8 cellular contexts compared by ENCODE assay signal in genomic region chr17:3636908-3637373, GRCh38. TPM values are rescaled to one million over a fixed set of nuclear protein-coding genes. Genes with fewer than 3 reads are reported as not detected.
DNase-seq lines count a peak whose midpoint lies in the region; ATAC-seq lines count a peak whose summit lies in the region.

No MANE protein-coding gene starts in this region.

- peak overlapping the region; percentile 88; the same call in 1 of the 2 replicates for H3K9ac ChIP-seq in iPS-20b (ENCODE audit: low read depth, low read length)

- peak overlapping the region; percentile 74 for H3K27ac Mint-ChIP-seq in T-helper 1 cell treated with Interleukin-12 subunit alpha and Interleukin-12 subunit beta and Interleukin-4 antibody, amounts not matched to agents 30 μg/mL and 1 μg/mL, for 36 hours
- no peak overlapping the region for H3K27ac Mint-ChIP-seq in activated naive CD8-positive, alpha-beta T cell treated with anti-CD3 and anti-CD28 coated beads for 36 hours

- peaks cover 40% of the 10 kb centered on the region for H3K4me1 Mint-ChIP-seq in T-helper 1 cell treated with Interleukin-12 subunit alpha and Interleukin-12 subunit beta and Interleukin-4 antibody, amounts not matched to agents 30 μg/mL and 1 μg/mL, for 36 hours (ENCODE audit: low read depth)
- H3K4me1 Mint-ChIP-seq in activated naive CD8-positive, alpha-beta T cell treated with anti-CD3 and anti-CD28 coated beads for 36 hours = peaks cover 30% of the 10 kb centered on the region

- H3K9me3 Mint-ChIP-seq in T-helper 1 cell treated with Interleukin-12 subunit alpha and Interleukin-12 subunit beta and Interleukin-4 antibody, amounts not matched to agents 30 μg/mL and 1 μg/mL, for 36 hours = no peaks in the 10 kb centered on the region
- no peaks in the 10 kb centered on the region for H3K9me3 Mint-ChIP-seq in activated naive CD8-positive, alpha-beta T cell treated with anti-CD3 and anti-CD28 coated beads for 36 hours

- H3K27me3 Mint-ChIP-seq in T-helper 1 cell treated with Interleukin-12 subunit alpha and Interleukin-12 subunit beta and Interleukin-4 antibody, amounts not matched to agents 30 μg/mL and 1 μg/mL, for 36 hours (ENCODE audit: low read depth) = no peaks in the 10 kb centered on the region
- no peaks in the 10 kb centered on the region for H3K27me3 Mint-ChIP-seq in activated naive CD8-positive, alpha-beta T cell treated with anti-CD3 and anti-CD28 coated beads for 36 hours

- ATAC-seq in HG03103 (IDR thresholded peaks at IDR 0.05; ENCODE audit: low read depth, unreplicated experiment) = peak; percentile 4

- no peaks in the 10 kb centered on the region for H3K27me3 ChIP-seq in iPS-20b (ENCODE audit: insufficient read depth, low read length)

- H3K36me3 ChIP-seq in iPS-20b (ENCODE audit: insufficient read depth, low read depth, low read length) = peaks cover 19% of the 10 kb centered on the region

- H3K4me3 Mint-ChIP-seq in T-helper 1 cell treated with Interleukin-12 subunit alpha and Interleukin-12 subunit beta and Interleukin-4 antibody, amounts not matched to agents 30 μg/mL and 1 μg/mL, for 36 hours = peak overlapping the region; percentile 98
- peak overlapping the region; percentile 96 for H3K4me3 Mint-ChIP-seq in activated naive CD8-positive, alpha-beta T cell treated with anti-CD3 and anti-CD28 coated beads for 36 hours

- DNase-seq in T-helper 1 cell = no peak
- no peak for DNase-seq in activated naive CD8-positive, alpha-beta T cell treated with anti-CD3 and anti-CD28 coated beads for 36 hours
- DNase-seq in substantia nigra (lab: John Stamatoyannopoulos, UW) = peak in 2 of 49 donors; percentile 43 to 48
- DNase-seq in NCI-H2107 treated with DMSO at 0.1 percent for 48 hours (lab: John Stamatoyannopoulos, UW; ENCODE audit: unreplicated experiment) = no peak
- no peak for DNase-seq in effector CD4-positive, alpha-beta T cell

- H3K9me3 ChIP-seq in iPS-20b (ENCODE audit: insufficient read depth, low read depth, low read length) = no peaks in the 10 kb centered on the region

- H3K4me3 ChIP-seq in iPS-20b (ENCODE audit: low read length) = peak overlapping the region; percentile 90

- H3K36me3 Mint-ChIP-seq in T-helper 1 cell treated with Interleukin-12 subunit alpha and Interleukin-12 subunit beta and Interleukin-4 antibody, amounts not matched to agents 30 μg/mL and 1 μg/mL, for 36 hours (ENCODE audit: low read depth) = peaks cover 13% of the 10 kb centered on the region
- H3K36me3 Mint-ChIP-seq in activated naive CD8-positive, alpha-beta T cell treated with anti-CD3 and anti-CD28 coated beads for 36 hours = peaks cover 6% of the 10 kb centered on the region

- no peak overlapping the region for H3K27ac ChIP-seq in iPS-20b (ENCODE audit: low read length)
- peak overlapping the region; percentile 97 for H3K27ac ChIP-seq in substantia nigra (ENCODE audit: low read depth, low read length, poor library complexity, severe bottlenecking)

- H3K4me1 ChIP-seq in iPS-20b (ENCODE audit: insufficient read depth, low read length) = peaks cover 10% of the 10 kb centered on the region

RNA-seq across cellular contexts. Expression of gene CTNS, which starts 0.4 kb away (rescaled TPM):
- 10 to 100 TPM; 10.6 to 11.0 TPM for total RNA-seq in activated naive CD8-positive, alpha-beta T cell treated with anti-CD3 and anti-CD28 coated beads for 36 hours

RNA-seq across cellular contexts. Expression of gene SHPK, which starts 0.9 kb away (rescaled TPM):
- 10 to 100 TPM; 11.9 to 12.3 TPM for total RNA-seq in activated naive CD8-positive, alpha-beta T cell treated with anti-CD3 and anti-CD28 coated beads for 36 hours

RNA-seq across cellular contexts. Expression of gene TRPV1, which starts 27.7 kb away (rescaled TPM):
- 1 to 10 TPM; 1.4 TPM for total RNA-seq in activated naive CD8-positive, alpha-beta T cell treated with anti-CD3 and anti-CD28 coated beads for 36 hours

RNA-seq across cellular contexts. Expression of gene TAX1BP3, which starts 31.4 kb away (rescaled TPM):
- 10 to 100 TPM; 12.3 to 13.6 TPM for total RNA-seq in activated naive CD8-positive, alpha-beta T cell treated with anti-CD3 and anti-CD28 coated beads for 36 hours

RNA-seq across cellular contexts. Expression of gene EMC6, which starts 31.7 kb away (rescaled TPM):
- 10 to 100 TPM; 83.6 to 85.8 TPM for total RNA-seq in activated naive CD8-positive, alpha-beta T cell treated with anti-CD3 and anti-CD28 coated beads for 36 hours
